27 cellular contexts compared by ENCODE assay signal in genomic region chr19:12567951-12568350, GRCh38.
"Had no signal": no experiment of that assay in that cellular context is flagged by ENCODE, and none has a peak within 500 bp of the region (broad histone marks: within the 10 kb centered on the region; RNA-seq: fewer than 3 reads in every experiment).

No MANE protein-coding gene starts in this region.

- H3K27me3 Mint-ChIP-seq: memory B cell; naive thymus-derived CD4-positive, alpha-beta T cell; stimulated activated naive B cell treated with anti-CD40 and anti-IgM and Interleukin-4, amounts not matched to agents 10 μg/mL and 1 μg/mL and 100 μg/mL, for 72 hours had no signal

- H3K36me3 Mint-ChIP-seq: immature natural killer cell; memory B cell; naive thymus-derived CD4-positive, alpha-beta T cell had no signal

- H3K9me3 Mint-ChIP-seq: activated naive CD4-positive, alpha-beta T cell treated with anti-CD3 and anti-CD28 coated beads for 36 hours; activated T-helper 1 cell treated with anti-CD3 and anti-CD28 coated beads, Interleukin-12 subunit alpha, Interleukin-12 subunit beta, Interleukin-2, Interleukin-4 antibody, amounts not matched to agents 30 ng/mL and 10 ng/mL and 1 ng/mL, durations not matched to agents 14 hours and 24 hours and 36 hours; immature natural killer cell; memory B cell; naive thymus-derived CD4-positive, alpha-beta T cell had no signal

- H3K4me3 ChIP-seq: breast epithelium, heart left ventricle, pancreas, prostate gland, stomach, tibial artery had no signal

- ATAC-seq: esophagus mucosa; heart left ventricle; naive thymus-derived CD4-positive, alpha-beta T cell; pancreas; sciatic nerve; stimulated activated naive B cell treated with anti-CD40 and anti-IgM and Interleukin-4, amounts not matched to agents 10 μg/mL and 1 μg/mL and 100 μg/mL, for 72 hours had no signal

- H3K9me3 ChIP-seq: breast epithelium, heart left ventricle, pancreas, prostate gland, stomach, tibial artery had no signal

- H3K36me3 ChIP-seq: breast epithelium, heart left ventricle, pancreas, prostate gland, stomach, tibial artery had no signal

- H3K27ac Mint-ChIP-seq: activated naive CD4-positive, alpha-beta T cell treated with anti-CD3 and anti-CD28 coated beads for 36 hours; activated T-helper 1 cell treated with anti-CD3 and anti-CD28 coated beads, Interleukin-12 subunit alpha, Interleukin-12 subunit beta, Interleukin-2, Interleukin-4 antibody, amounts not matched to agents 30 ng/mL and 10 ng/mL and 1 ng/mL, durations not matched to agents 14 hours and 24 hours and 36 hours; endodermal cell; immature natural killer cell; memory B cell; naive thymus-derived CD4-positive, alpha-beta T cell; stimulated activated naive B cell treated with anti-CD40 and anti-IgM and Interleukin-4, amounts not matched to agents 10 μg/mL and 1 μg/mL and 100 μg/mL, for 72 hours had no signal

- H3K4me1 ChIP-seq: breast epithelium, pancreas, prostate gland had no signal

- H3K4me3 Mint-ChIP-seq: activated naive CD4-positive, alpha-beta T cell treated with anti-CD3 and anti-CD28 coated beads for 36 hours; activated T-helper 1 cell treated with anti-CD3 and anti-CD28 coated beads, Interleukin-12 subunit alpha, Interleukin-12 subunit beta, Interleukin-2, Interleukin-4 antibody, amounts not matched to agents 30 ng/mL and 10 ng/mL and 1 ng/mL, durations not matched to agents 14 hours and 24 hours and 36 hours; endodermal cell; immature natural killer cell; memory B cell; naive thymus-derived CD4-positive, alpha-beta T cell; stimulated activated naive B cell treated with anti-CD40 and anti-IgM and Interleukin-4, amounts not matched to agents 10 μg/mL and 1 μg/mL and 100 μg/mL, for 72 hours had no signal

- DNase-seq: activated CD4-positive, alpha-beta T cell treated with anti-CD3 and anti-CD28 coated beads for 4 hours; activated CD4-positive, alpha-beta T cell treated with anti-CD3 and anti-CD28 coated beads, Interleukin-2, amount 50 U/mL, for 48 hours; activated CD4-positive, CD25-positive, alpha-beta regulatory T cell; activated CD8-positive, alpha-beta memory T cell treated with anti-CD3 and anti-CD28 coated beads for 24 hours; activated CD8-positive, alpha-beta memory T cell treated with anti-CD3 and anti-CD28 coated beads, Interleukin-2, amount 50 U/mL, for 4 hours; activated naive CD4-positive, alpha-beta T cell treated with anti-CD3 and anti-CD28 coated beads for 36 hours; activated T-cell treated with anti-CD3 and anti-CD28 coated beads, Interleukin-2, amount 50 U/mL, for 1 hour; central memory CD4-positive, alpha-beta T cell; endodermal cell; heart left ventricle; hypothalamus; immature natural killer cell; midbrain; naive thymus-derived CD4-positive, alpha-beta T cell; retina; small intestine; stimulated activated CD4-positive, alpha-beta T cell treated with anti-CD3 and anti-CD28 coated beads, Interleukin-2, amount 100 ng/mL, for 24 hours; stimulated activated naive B cell treated with anti-CD40 and anti-IgM and Interleukin-4, amounts not matched to agents 10 μg/mL and 1 μg/mL and 100 μg/mL, for 72 hours; stomach; tibial artery had no signal

- H3K27ac ChIP-seq: breast epithelium, heart left ventricle, pancreas, prostate gland, stomach, tibial artery had no signal

- H3K27me3 ChIP-seq: breast epithelium, heart left ventricle, pancreas, stomach, tibial artery had no signal
